Comparison of ENCODE assay signal across 16 cellular contexts in genomic region chr12:94792690-94793089, GRCh38.
DNase-seq lines count a peak whose midpoint lies in the region; ATAC-seq and TF ChIP-seq lines count a peak whose summit lies in the region.
"Had no signal": no experiment of that assay in that cellular context is flagged by ENCODE, and none has a peak within 500 bp of the region (broad histone marks: within the 10 kb centered on the region; RNA-seq: fewer than 3 reads in every experiment).

No MANE protein-coding gene starts in this region.

- H3K4me1 Mint-ChIP-seq in CD14-positive monocyte (peaks cover 15% of the 10 kb centered on the region), chondrocyte (ENCODE audit: low read depth) (peaks cover 35% of the 10 kb centered on the region), naive B cell (peaks cover 26 to 61% (median 37%) of the 10 kb centered on the region in 3 donors)
- H3K4me1 Mint-ChIP-seq in T-helper 2 cell treated with Interferon-gamma antibody and Interleukin-4, amounts not matched to agents 5 μg/mL and 100 μg/mL, for 36 hours (ENCODE audit: low read depth), result no peaks in the 10 kb centered on the region

- H3K4me3 ChIP-seq in suprapubic skin, result no peak overlapping the region
- H3K4me3 ChIP-seq: heart right ventricle, transverse colon had no signal

- peaks cover 3% of the 10 kb centered on the region for H3K27me3 ChIP-seq in suprapubic skin
- H3K27me3 ChIP-seq: brain microvascular endothelial cell, heart right ventricle, transverse colon had no signal

- TF ChIP-seq CTCF in CD14-positive monocyte (IDR thresholded peaks at IDR 0.05), result no peak
- TF ChIP-seq CTCF in chondrocyte (IDR thresholded peaks at IDR 0.05), result no peak
- TF ChIP-seq CTCF in suprapubic skin (IDR thresholded peaks at IDR 0.05), result no peak

- no peaks in the 10 kb centered on the region for H3K4me1 ChIP-seq in suprapubic skin

- H3K4me3 Mint-ChIP-seq in CD14-positive monocyte, result peak overlapping the region; percentile 72 to 92
- peak overlapping the region; percentile 45 for H3K4me3 Mint-ChIP-seq in chondrocyte (ENCODE audit: unreplicated experiment)
- peak overlapping the region in 4 of 8 donors; percentile 12 to 29 (median 14) for H3K4me3 Mint-ChIP-seq in naive B cell
- H3K4me3 Mint-ChIP-seq in T-helper 2 cell treated with Interferon-gamma antibody and Interleukin-4, amounts not matched to agents 5 μg/mL and 100 μg/mL, for 36 hours, result no peak overlapping the region
- H3K4me3 Mint-ChIP-seq: T-helper 1 cell treated with Interleukin-12 subunit alpha and Interleukin-12 subunit beta and Interleukin-4 antibody, amounts not matched to agents 30 μg/mL and 1 μg/mL, for 36 hours had no signal

- DNase-seq in CD14-positive monocyte (ENCODE audit: low spot score), result peak; percentile 53
- DNase-seq in NCI-H2107 treated with DMSO at 0.1 percent for 48 hours (lab: John Stamatoyannopoulos, UW; ENCODE audit: unreplicated experiment), result peak; percentile 50
- no peak for DNase-seq in chondrocyte (ENCODE audit: low spot score)
- DNase-seq in naive B cell, result no peak
- no peak for DNase-seq in suprapubic skin (ENCODE audit: low spot score in 2 of 2)
- no peak for DNase-seq in T-helper 2 cell treated with Interferon-gamma antibody and Interleukin-4, amounts not matched to agents 5 μg/mL and 100 μg/mL, for 36 hours (ENCODE audit: low spot score)
- DNase-seq in activated T-cell treated with anti-CD3 and anti-CD28 coated beads for 4 hours, result no peak
- DNase-seq: activated CD4-positive, alpha-beta T cell treated with anti-CD3 and anti-CD28 coated beads, Interleukin-2, amount 50 U/mL, for 48 hours; COR-L47; NCI-H2081; transverse colon had no signal

- H3K9me3 Mint-ChIP-seq in CD14-positive monocyte (peaks cover 0 to 2% (median 0%) of the 10 kb centered on the region in 7 donors), chondrocyte (ENCODE audit: low read depth) (no peaks in the 10 kb centered on the region), naive B cell (no peaks in the 10 kb centered on the region)
- no peaks in the 10 kb centered on the region for H3K9me3 Mint-ChIP-seq in T-helper 2 cell treated with Interferon-gamma antibody and Interleukin-4, amounts not matched to agents 5 μg/mL and 100 μg/mL, for 36 hours
- H3K9me3 Mint-ChIP-seq: activated T-helper 2 cell treated with anti-CD3 and anti-CD28 coated beads, Interferon-gamma antibody, Interleukin-2, Interleukin-4, amounts not matched to agents 10 μg/mL and 5 μg/mL and 100 μg/mL, durations not matched to agents 14 hours and 24 hours and 36 hours; T-helper 1 cell treated with Interleukin-12 subunit alpha and Interleukin-12 subunit beta and Interleukin-4 antibody, amounts not matched to agents 30 μg/mL and 1 μg/mL, for 36 hours had no signal

- H3K27ac ChIP-seq in suprapubic skin, result no peak overlapping the region
- H3K27ac ChIP-seq: brain microvascular endothelial cell, heart right ventricle, transverse colon had no signal

- no peaks in the 10 kb centered on the region for H3K9me3 ChIP-seq in suprapubic skin
- H3K9me3 ChIP-seq: heart right ventricle, transverse colon had no signal

- no peak for TF ChIP-seq EP300 in suprapubic skin (IDR thresholded peaks at IDR 0.05)

- H3K36me3 ChIP-seq in suprapubic skin, result no peaks in the 10 kb centered on the region
- H3K36me3 ChIP-seq: brain microvascular endothelial cell, heart right ventricle, transverse colon had no signal

- TF ChIP-seq POLR2A in suprapubic skin (IDR thresholded peaks at IDR 0.05), result no peak

- intact Hi-C loops in CD14-positive monocyte (cut with micrococcal nuclease), result no loop called here

- ATAC-seq in naive B cell (ENCODE audit: low read depth in 2 of 2) (no peak), HG03457 (IDR thresholded peaks at IDR 0.05; ENCODE audit: unreplicated experiment) (no peak)

- peak overlapping the region; percentile 76 to 89 (median 83) for H3K27ac Mint-ChIP-seq in CD14-positive monocyte
- peak overlapping the region; percentile 29 for H3K27ac Mint-ChIP-seq in chondrocyte (ENCODE audit: unreplicated experiment)
- H3K27ac Mint-ChIP-seq in naive B cell, result peak overlapping the region in 4 of 6 donors; percentile 36 to 92 (median 63)
- no peak overlapping the region for H3K27ac Mint-ChIP-seq in T-helper 2 cell treated with Interferon-gamma antibody and Interleukin-4, amounts not matched to agents 5 μg/mL and 100 μg/mL, for 36 hours
- H3K27ac Mint-ChIP-seq: activated T-helper 2 cell treated with anti-CD3 and anti-CD28 coated beads, Interferon-gamma antibody, Interleukin-2, Interleukin-4, amounts not matched to agents 10 μg/mL and 5 μg/mL and 100 μg/mL, durations not matched to agents 14 hours and 24 hours and 36 hours; T-helper 1 cell treated with Interleukin-12 subunit alpha and Interleukin-12 subunit beta and Interleukin-4 antibody, amounts not matched to agents 30 μg/mL and 1 μg/mL, for 36 hours had no signal

- no peaks in the 10 kb centered on the region for H3K27me3 Mint-ChIP-seq in CD14-positive monocyte (ENCODE audit: low read depth in 3 of 3)
- no peaks in the 10 kb centered on the region for H3K27me3 Mint-ChIP-seq in chondrocyte (ENCODE audit: low read depth)
- no peaks in the 10 kb centered on the region for H3K27me3 Mint-ChIP-seq in naive B cell
- H3K27me3 Mint-ChIP-seq in T-helper 2 cell treated with Interferon-gamma antibody and Interleukin-4, amounts not matched to agents 5 μg/mL and 100 μg/mL, for 36 hours (ENCODE audit: low read depth), result no peaks in the 10 kb centered on the region

- H3K36me3 Mint-ChIP-seq in CD14-positive monocyte (no peaks in the 10 kb centered on the region), chondrocyte (ENCODE audit: low read depth) (no peaks in the 10 kb centered on the region), naive B cell (peaks cover 17 to 30% of the 10 kb centered on the region in 2 donors)
- no peaks in the 10 kb centered on the region for H3K36me3 Mint-ChIP-seq in T-helper 2 cell treated with Interferon-gamma antibody and Interleukin-4, amounts not matched to agents 5 μg/mL and 100 μg/mL, for 36 hours (ENCODE audit: low read depth)

- WGBS in suprapubic skin, result 43% methylated on average over 6 of the region's 6 CpGs

Comparison
In these comparisons a context has a peak if more than half of its experiments do, and no peak if none do; other contexts are left out.
1. DNase-seq: peak in CD14-positive monocyte (single experiment) and NCI-H2107 treated with DMSO at 0.1 percent for 48 hours (single experiment); none in chondrocyte (single experiment), naive B cell (single experiment), suprapubic skin (0 of 2), T-helper 2 cell treated with Interferon-gamma antibody and Interleukin-4, amounts not matched to agents 5 μg/mL and 100 μg/mL, for 36 hours (single experiment) and activated T-cell treated with anti-CD3 and anti-CD28 coated beads for 4 hours (single experiment).